Comparison of ENCODE assay signal across 13 cellular contexts in genomic region chr2:54531558-54531957, GRCh38.
DNase-seq lines count a peak whose midpoint lies in the region; ATAC-seq and TF ChIP-seq lines count a peak whose summit lies in the region.
"Had no signal": no experiment of that assay in that cellular context is flagged by ENCODE, and none has a peak within 500 bp of the region (broad histone marks: within the 10 kb centered on the region; RNA-seq: fewer than 3 reads in every experiment).

No MANE protein-coding gene starts in this region.

- H3K4me1 ChIP-seq in GM23248 (ENCODE audit: insufficient read depth): peaks cover 42% of the 10 kb centered on the region

- H3K4me2 ChIP-seq in GM23248 (ENCODE audit: unreplicated experiment): peak overlapping the region; percentile 49
- H3K4me2 ChIP-seq: BLaER1 had no signal

- no peaks in the 10 kb centered on the region for H3K4me1 Mint-ChIP-seq in effector memory CD8-positive, alpha-beta T cell (ENCODE audit: low read depth in 2 of 2)
- H3K4me1 Mint-ChIP-seq in activated CD8-positive, alpha-beta T cell treated with anti-CD3 and anti-CD28 coated beads for 36 hours (ENCODE audit: low read depth): peaks cover 3% of the 10 kb centered on the region

- peaks cover 25% of the 10 kb centered on the region for H3F3A ChIP-seq in GM23248 (ENCODE audit: insufficient read depth)

- H3K9me3 Mint-ChIP-seq in effector memory CD8-positive, alpha-beta T cell: no peaks in the 10 kb centered on the region
- no peaks in the 10 kb centered on the region for H3K9me3 Mint-ChIP-seq in activated CD8-positive, alpha-beta T cell treated with anti-CD3 and anti-CD28 coated beads for 36 hours
- H3K9me3 Mint-ChIP-seq: activated naive CD4-positive, alpha-beta T cell treated with anti-CD3 and anti-CD28 coated beads for 36 hours had no signal

- H3K9me3 ChIP-seq in GM23248 (ENCODE audit: low read depth): no peaks in the 10 kb centered on the region
- H3K9me3 ChIP-seq: BLaER1 had no signal

- H3K27ac ChIP-seq in GM23248: peak overlapping the region; percentile 88
- H3K27ac ChIP-seq: BLaER1 had no signal

- peak overlapping the region; percentile 67 for H3K9ac ChIP-seq in GM23248
- H3K9ac ChIP-seq: BLaER1 had no signal

- no peak overlapping the region for H3K4me3 Mint-ChIP-seq in effector memory CD8-positive, alpha-beta T cell
- no peak overlapping the region for H3K4me3 Mint-ChIP-seq in activated CD8-positive, alpha-beta T cell treated with anti-CD3 and anti-CD28 coated beads for 36 hours
- H3K4me3 Mint-ChIP-seq: activated naive CD4-positive, alpha-beta T cell treated with anti-CD3 and anti-CD28 coated beads for 36 hours had no signal

- POLR2A ChIA-PET in activated CD8-positive, alpha-beta T cell treated with anti-CD3 and anti-CD28 coated beads for 36 hours (lab: Charles Lee): no interaction called here

- 4% methylated on average over 5 of the region's 5 CpGs for WGBS in GM23248 (ENCODE audit: low coverage in 1 of 2, low lambda C conversion rate in 2 of 2, missing lambda C conversion rate in 2 of 2), 2 experiments

- DNase-seq in GM23248 (peak; percentile 85), SK-MEL-5 (ENCODE audit: low read depth, low spot score) (peak; percentile 45), fibroblast of mammary gland (ENCODE audit: low read depth) (peak; percentile 87), pulmonary artery endothelial cell (ENCODE audit: low read depth, low spot score) (peak; percentile 22), DMS79 treated with DMSO at 0.1 percent for 48 hours (lab: John Stamatoyannopoulos, UW) (no peak), KBM-7 (no peak)
- no peak for DNase-seq in effector memory CD8-positive, alpha-beta T cell
- DNase-seq in activated CD8-positive, alpha-beta T cell treated with anti-CD3 and anti-CD28 coated beads for 36 hours: no peak
- DNase-seq: activated CD8-positive, alpha-beta memory T cell treated with anti-CD3 and anti-CD28 coated beads for 24 hours; activated naive CD4-positive, alpha-beta T cell treated with anti-CD3 and anti-CD28 coated beads for 36 hours; NCI-H1092 treated with DMSO at 0.1 percent for 48 hours; NCI-H510A had no signal

- H3K27me3 ChIP-seq in GM23248 (replicated peaks; ENCODE audit: insufficient read depth): no peaks in the 10 kb centered on the region
- H3K27me3 ChIP-seq: BLaER1 had no signal

- H3K4me3 ChIP-seq in GM23248: no peak overlapping the region
- no peak overlapping the region for H3K4me3 ChIP-seq in fibroblast of mammary gland (ENCODE audit: control insufficient read depth, low read depth, low read length)
- H3K4me3 ChIP-seq: BLaER1 had no signal

- no peaks in the 10 kb centered on the region for H3K36me3 Mint-ChIP-seq in effector memory CD8-positive, alpha-beta T cell (ENCODE audit: insufficient read depth)
- H3K36me3 Mint-ChIP-seq in activated CD8-positive, alpha-beta T cell treated with anti-CD3 and anti-CD28 coated beads for 36 hours (ENCODE audit: low read depth): no peaks in the 10 kb centered on the region

- H3K79me2 ChIP-seq in GM23248 (ENCODE audit: insufficient read depth): peaks cover 63% of the 10 kb centered on the region

- H2AFZ ChIP-seq in GM23248: no peak overlapping the region

- H3K9me2 ChIP-seq in GM23248 (ENCODE audit: insufficient read depth): no peaks in the 10 kb centered on the region

- H3K27me3 Mint-ChIP-seq in effector memory CD8-positive, alpha-beta T cell: no peaks in the 10 kb centered on the region
- H3K27me3 Mint-ChIP-seq in activated CD8-positive, alpha-beta T cell treated with anti-CD3 and anti-CD28 coated beads for 36 hours: no peaks in the 10 kb centered on the region

- no peak for ATAC-seq in effector memory CD8-positive, alpha-beta T cell (replicated peaks)
- ATAC-seq in activated CD8-positive, alpha-beta T cell treated with anti-CD3 and anti-CD28 coated beads for 36 hours: no peak

- TF ChIP-seq CTCF in fibroblast of mammary gland (conservative IDR thresholded peaks at IDR 0.05; ENCODE audit: control insufficient read depth, insufficient read depth, low read depth, low read length): no peak
- no peak for TF ChIP-seq CTCF in activated CD8-positive, alpha-beta T cell treated with anti-CD3 and anti-CD28 coated beads for 36 hours (IDR thresholded peaks at IDR 0.05)

- no peak overlapping the region for H3K27ac Mint-ChIP-seq in effector memory CD8-positive, alpha-beta T cell
- H3K27ac Mint-ChIP-seq in activated CD8-positive, alpha-beta T cell treated with anti-CD3 and anti-CD28 coated beads for 36 hours: no peak overlapping the region
- H3K27ac Mint-ChIP-seq: activated naive CD4-positive, alpha-beta T cell treated with anti-CD3 and anti-CD28 coated beads for 36 hours had no signal

- CTCF ChIA-PET in activated CD8-positive, alpha-beta T cell treated with anti-CD3 and anti-CD28 coated beads for 36 hours (lab: Charles Lee): interaction anchor here (0.8 to 4.7 kb wide), 4 partner anchors 9 to 173 kb away, joined by 4 to 20 read pairs (median 11); no protein-coding TSS in a partner anchor

- in situ Hi-C loops in GM23248 (cut with MboI) (no loop called here), SK-MEL-5 (cut with HindIII; ENCODE audit: low pct_unique_long_range_greater_than_20kb, low sequenced_read_pairs) (no loop called here), KBM-7 (cut with MboI; ENCODE audit: low pct_unique_long_range_greater_than_20kb, low sequenced_read_pairs) (no loop called here)

- intact Hi-C loops in activated CD8-positive, alpha-beta T cell treated with anti-CD3 and anti-CD28 coated beads for 36 hours (cut with micrococcal nuclease): no loop called here

- peaks cover 17% of the 10 kb centered on the region; the same call in 1 of the 2 replicates for H3K36me3 ChIP-seq in GM23248 (ENCODE audit: low read depth)
- H3K36me3 ChIP-seq: BLaER1 had no signal

- H4K20me1 ChIP-seq in GM23248 (ENCODE audit: insufficient read depth): no peaks in the 10 kb centered on the region
- H4K20me1 ChIP-seq: BLaER1 had no signal

Comparison
In these comparisons a context has a peak if more than half of its experiments do, and no peak if none do; other contexts are left out.
1. DNase-seq: peak in GM23248 (single experiment), SK-MEL-5 (single experiment), fibroblast of mammary gland (single experiment) and pulmonary artery endothelial cell (single experiment); none in DMS79 treated with DMSO at 0.1 percent for 48 hours (single experiment), effector memory CD8-positive, alpha-beta T cell (0 of 3), activated CD8-positive, alpha-beta T cell treated with anti-CD3 and anti-CD28 coated beads for 36 hours (single experiment) and KBM-7 (single experiment).